22 cellular contexts compared by ENCODE assay signal in the genomic region with DNA sequence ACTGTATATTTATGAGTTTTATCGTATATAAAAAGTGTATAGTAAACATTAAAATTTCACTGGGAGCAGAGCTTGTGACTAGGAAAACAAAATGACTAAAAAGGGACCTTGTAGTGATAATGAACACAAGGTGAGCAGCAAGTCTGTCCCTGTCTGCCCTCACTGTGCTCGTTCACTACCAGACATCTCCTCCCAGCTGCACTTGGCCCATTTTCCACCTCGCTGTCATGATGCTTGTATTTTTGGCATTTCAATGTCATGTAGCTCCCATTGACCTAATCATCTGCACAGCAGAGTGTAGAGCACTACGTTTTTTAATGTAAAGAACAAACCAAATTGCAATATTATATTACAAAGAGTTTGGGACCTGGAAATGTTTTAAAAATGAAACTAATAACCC.
DNase-seq lines count a peak whose midpoint lies in the region; ATAC-seq and TF ChIP-seq lines count a peak whose summit lies in the region.
"Had no signal": no experiment of that assay in that cellular context is flagged by ENCODE, and none has a peak within 500 bp of the region (broad histone marks: within the 10 kb centered on the region; RNA-seq: fewer than 3 reads in every experiment).

No MANE protein-coding gene starts in this region.

- CTCF ChIA-PET in activated CD4-positive, alpha-beta memory T cell treated with anti-CD3 and anti-CD28 coated beads for 36 hours (lab: Charles Lee): no interaction called here

- ATAC-seq in Right ventricle myocardium inferior: peak; percentile 31
- ATAC-seq in left ventricle myocardium superior: peak; percentile 81
- ATAC-seq: A549, HCT116 had no signal

- no peaks in the 10 kb centered on the region for H4K20me1 ChIP-seq in neural progenitor cell (ENCODE audit: low read depth)
- H4K20me1 ChIP-seq: BLaER1 treated with 17β-estradiol and CSF1 and Interleukin-3, amounts not matched to agents 10 nM and 100 nM had no signal

- H3K4me3 Mint-ChIP-seq in activated CD4-positive, alpha-beta memory T cell treated with anti-CD3 and anti-CD28 coated beads for 36 hours: no peak overlapping the region
- no peak overlapping the region for H3K4me3 Mint-ChIP-seq in neural progenitor cell
- H3K4me3 Mint-ChIP-seq: CD14-positive monocyte; CD4-positive, alpha-beta T cell; CD8-positive, alpha-beta memory T cell; GM23338; H9 had no signal

- H3K36me3 ChIP-seq in right atrium auricular region (peaks cover 26% of the 10 kb centered on the region), left ventricle myocardium inferior (peaks cover 46% of the 10 kb centered on the region), neural progenitor cell (no peaks in the 10 kb centered on the region)

- H3K4me1 Mint-ChIP-seq in activated CD4-positive, alpha-beta memory T cell treated with anti-CD3 and anti-CD28 coated beads for 36 hours (ENCODE audit: low read depth): peaks cover 2% of the 10 kb centered on the region
- H3K4me1 Mint-ChIP-seq in neural progenitor cell: peaks cover 5% of the 10 kb centered on the region

- H3K4me1 ChIP-seq in right atrium auricular region (no peaks in the 10 kb centered on the region), left ventricle myocardium inferior (peaks cover 16% of the 10 kb centered on the region), neural progenitor cell (peaks cover 6% of the 10 kb centered on the region)
- H3K4me1 ChIP-seq: A549, BE2C had no signal

- H3K4me3 ChIP-seq in right atrium auricular region (no peak overlapping the region), left ventricle myocardium inferior (no peak overlapping the region), neural progenitor cell (no peak overlapping the region)
- H3K4me3 ChIP-seq: A549; BLaER1 treated with 17β-estradiol and CSF1 and Interleukin-3, amounts not matched to agents 10 nM and 100 nM; GM23338 had no signal

- H3F3A ChIP-seq in neural progenitor cell (ENCODE audit: low read depth): no peaks in the 10 kb centered on the region

- H3K27me3 ChIP-seq in right atrium auricular region (no peaks in the 10 kb centered on the region), left ventricle myocardium inferior (ENCODE audit: low read depth) (no peaks in the 10 kb centered on the region), neural progenitor cell (no peaks in the 10 kb centered on the region)
- H3K27me3 ChIP-seq: BE2C; BLaER1 treated with 17β-estradiol and CSF1 and Interleukin-3, amounts not matched to agents 10 nM and 100 nM had no signal

- H3K27ac Mint-ChIP-seq in activated CD4-positive, alpha-beta memory T cell treated with anti-CD3 and anti-CD28 coated beads for 36 hours: no peak overlapping the region
- no peak overlapping the region for H3K27ac Mint-ChIP-seq in neural progenitor cell
- H3K27ac Mint-ChIP-seq: CD4-positive, alpha-beta T cell; GM23338; H9 had no signal

- no peak for DNase-seq in Right ventricle myocardium inferior (ENCODE audit: missing footprints)
- no peak for DNase-seq in right atrium auricular region (ENCODE audit: low spot score)
- DNase-seq in left ventricle myocardium inferior: no peak
- DNase-seq in cardiac septum (ENCODE audit: low spot score): no peak
- no peak for DNase-seq in left ventricle myocardium superior
- no peak for DNase-seq in activated CD4-positive, alpha-beta memory T cell treated with anti-CD3 and anti-CD28 coated beads for 36 hours
- no peak for DNase-seq in neural progenitor cell (ENCODE audit: low spot score)
- DNase-seq: 8988T; ACHN; AML-193; BE2C; CD4-positive, alpha-beta T cell; CD8-positive, alpha-beta memory T cell; DMS 273 treated with DMSO at 0.1 percent for 48 hours; DMS79; GF-D8; H9 had no signal

- no peaks in the 10 kb centered on the region for H3K27me3 Mint-ChIP-seq in activated CD4-positive, alpha-beta memory T cell treated with anti-CD3 and anti-CD28 coated beads for 36 hours
- H3K27me3 Mint-ChIP-seq in neural progenitor cell (ENCODE audit: insufficient read depth, low read depth): peaks cover 2% of the 10 kb centered on the region
- H3K27me3 Mint-ChIP-seq: CD4-positive, alpha-beta T cell; CD8-positive, alpha-beta memory T cell had no signal

- peaks cover 35% of the 10 kb centered on the region for H3K36me3 Mint-ChIP-seq in activated CD4-positive, alpha-beta memory T cell treated with anti-CD3 and anti-CD28 coated beads for 36 hours
- peaks cover 26% of the 10 kb centered on the region for H3K36me3 Mint-ChIP-seq in neural progenitor cell

- no peak overlapping the region for H3K9ac ChIP-seq in neural progenitor cell
- H3K9ac ChIP-seq: BLaER1 treated with 17β-estradiol and CSF1 and Interleukin-3, amounts not matched to agents 10 nM and 100 nM had no signal

- intact Hi-C loops in Right ventricle myocardium inferior (cut with DNase I) (loop anchor here (10.0 kb wide), 1 partner anchor 239 kb away; no protein-coding TSS in a partner anchor), left ventricle myocardium inferior (cut with micrococcal nuclease) (no loop called here), cardiac septum (cut with DNase I) (loop anchor here (10.0 kb wide), 1 partner anchor 249 kb away; no protein-coding TSS in a partner anchor), left ventricle myocardium superior (cut with micrococcal nuclease) (no loop called here)
- intact Hi-C loops in activated CD4-positive, alpha-beta memory T cell treated with anti-CD3 and anti-CD28 coated beads for 36 hours (cut with micrococcal nuclease): no loop called here

- no peak overlapping the region for H3K4me2 ChIP-seq in neural progenitor cell
- H3K4me2 ChIP-seq: A549, GM23338 had no signal

- H3K79me2 ChIP-seq in neural progenitor cell (ENCODE audit: low read depth): no peaks in the 10 kb centered on the region

- H2AFZ ChIP-seq in neural progenitor cell (replicated peaks): no peak overlapping the region

- POLR2A ChIA-PET in activated CD4-positive, alpha-beta memory T cell treated with anti-CD3 and anti-CD28 coated beads for 36 hours (lab: Charles Lee): interaction anchor here (0.5 kb wide), 1 partner anchor 516 kb away, joined by 3 read pairs; no protein-coding TSS in a partner anchor

- H3K27ac ChIP-seq in right atrium auricular region: no peak overlapping the region
- H3K27ac ChIP-seq in left ventricle myocardium inferior (replicated peaks): peak overlapping the region; percentile 5
- no peak overlapping the region for H3K27ac ChIP-seq in neural progenitor cell
- H3K27ac ChIP-seq: A549; BLaER1 treated with 17β-estradiol and CSF1 and Interleukin-3, amounts not matched to agents 10 nM and 100 nM had no signal

- H3K9me3 ChIP-seq in right atrium auricular region (no peaks in the 10 kb centered on the region), left ventricle myocardium inferior (replicated peaks) (no peaks in the 10 kb centered on the region), neural progenitor cell (ENCODE audit: low read depth) (no peaks in the 10 kb centered on the region)
- H3K9me3 ChIP-seq: A549, BE2C had no signal

- TF ChIP-seq CTCF in right atrium auricular region (IDR thresholded peaks at IDR 0.05) (no peak), left ventricle myocardium inferior (IDR thresholded peaks at IDR 0.05; ENCODE audit: borderline replicate concordance) (no peak), neural progenitor cell (IDR thresholded peaks at IDR 0.05) (no peak)

- no peaks in the 10 kb centered on the region for H3K9me3 Mint-ChIP-seq in activated CD4-positive, alpha-beta memory T cell treated with anti-CD3 and anti-CD28 coated beads for 36 hours
- H3K9me3 Mint-ChIP-seq in neural progenitor cell: no peaks in the 10 kb centered on the region
- H3K9me3 Mint-ChIP-seq: CD4-positive, alpha-beta T cell; CD8-positive, alpha-beta memory T cell; GM23338; H9 had no signal

Comparison
In these comparisons a context has a peak if more than half of its experiments do, and no peak if none do; other contexts are left out.
1. intact Hi-C loops: an anchor here in Right ventricle myocardium inferior (10.0 kb wide) and cardiac septum (10.0 kb wide); none called in left ventricle myocardium inferior, left ventricle myocardium superior and activated CD4-positive, alpha-beta memory T cell treated with anti-CD3 and anti-CD28 coated beads for 36 hours.